ENCODE assay signal across 1 cellular context in genomic region chr3:126130981-126131750, GRCh38.
TF ChIP-seq lines count a peak whose summit lies in the region.

No MANE protein-coding gene starts in this region.

TF ChIP-seq in HepG2, 621 proteins besides CTCF, POLR2A, EP300 and RAD21 (continued from another document):
- no peak for TF ChIP-seq ARID5B (CRISPR knock-in tag; IDR thresholded peaks at IDR 0.05)
- TF ChIP-seq ZNF549 (CRISPR knock-in tag; IDR thresholded peaks at IDR 0.05), result no peak
- no peak for TF ChIP-seq POGZ (CRISPR knock-in tag; IDR thresholded peaks at IDR 0.05)
- TF ChIP-seq NFYB (CRISPR knock-in tag; IDR thresholded peaks at IDR 0.05), result no peak
- TF ChIP-seq CREB1 (IDR thresholded peaks at IDR 0.05), result no peak
- TF ChIP-seq CREB1 (CRISPR knock-in tag; IDR thresholded peaks at IDR 0.05), result no peak
- TF ChIP-seq CENPX (CRISPR knock-in tag; IDR thresholded peaks at IDR 0.05), result no peak
- TF ChIP-seq ATF7-NPFF (CRISPR knock-in tag; IDR thresholded peaks at IDR 0.05; ENCODE audit: low read depth), result no peak
- TF ChIP-seq MAFF (IDR thresholded peaks at IDR 0.05; ENCODE audit: low read depth, low read length), result no peak
- no peak for TF ChIP-seq DRAP1 (CRISPR knock-in tag; IDR thresholded peaks at IDR 0.05)
- no peak for TF ChIP-seq BORCS8-MEF2B (CRISPR knock-in tag; IDR thresholded peaks at IDR 0.05)
- TF ChIP-seq SIN3B (IDR thresholded peaks at IDR 0.05; ENCODE audit: low read length), result no peak
- TF ChIP-seq NKX3-1 (CRISPR knock-in tag; IDR thresholded peaks at IDR 0.05), result no peak
- no peak for TF ChIP-seq GZF1 (CRISPR knock-in tag; IDR thresholded peaks at IDR 0.05)
- TF ChIP-seq FUBP1 (CRISPR knock-in tag; IDR thresholded peaks at IDR 0.05; ENCODE audit: borderline replicate concordance), result no peak
- no peak for TF ChIP-seq ZFAT (CRISPR knock-in tag; conservative IDR thresholded peaks at IDR 0.05)
- TF ChIP-seq ZBED4 (CRISPR knock-in tag; IDR thresholded peaks at IDR 0.05; ENCODE audit: borderline replicate concordance), result no peak
TF ChIP-seq in HepG2: peak in this region for 0.
